8 cellular contexts compared by ENCODE assay signal in the genomic region with DNA sequence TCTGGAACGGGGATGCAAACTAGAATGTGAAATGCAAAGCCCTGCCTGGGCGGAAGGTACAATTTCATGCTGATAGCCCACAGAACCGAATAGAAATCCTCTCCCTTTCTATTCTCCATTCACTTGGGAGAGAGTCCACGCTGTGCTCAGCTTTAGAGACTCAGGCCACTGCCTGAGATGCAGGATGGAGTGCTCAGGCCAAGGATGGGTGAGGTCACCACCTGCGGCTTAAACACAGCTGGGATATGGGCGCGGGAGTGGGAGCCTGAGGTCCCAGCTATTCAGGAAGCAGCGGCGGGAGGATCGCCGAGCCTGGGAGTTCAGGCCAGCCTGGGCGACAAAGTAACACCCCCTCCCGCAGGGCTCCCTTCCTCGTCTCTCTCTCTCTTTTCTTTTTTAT. TPM values are rescaled to one million over a fixed set of nuclear protein-coding genes. Genes with fewer than 3 reads are reported as not detected.
DNase-seq lines count a peak whose midpoint lies in the region; ATAC-seq and TF ChIP-seq lines count a peak whose summit lies in the region.

No MANE protein-coding gene starts in this region.

- H3K9me3 Mint-ChIP-seq in activated CD8-positive, alpha-beta T cell treated with anti-CD3 and anti-CD28 coated beads, Interleukin-2, amount 10 ng/mL, durations not matched to agents 7 days and 5 days (ENCODE audit: insufficient read depth): peaks cover 27% of the 10 kb centered on the region

- no peak overlapping the region for H3K23ac ChIP-seq in trophoblast cell (ENCODE audit: low read length)

- no peak for TF ChIP-seq CTCF in heart left ventricle (IDR thresholded peaks at IDR 0.05)

- CTCF ChIA-PET in activated CD8-positive, alpha-beta T cell treated with anti-CD3 and anti-CD28 coated beads, Interleukin-2, amount 10 ng/mL, durations not matched to agents 7 days and 5 days (lab: Charles Lee): no interaction called here

- no peak overlapping the region for H2BK12ac ChIP-seq in trophoblast cell (ENCODE audit: low read length)

- peak overlapping the region in 11 of 12 donors; percentile 65 to 97 (median 75) for H3K4me3 ChIP-seq in heart left ventricle
- peak overlapping the region; percentile 27 for H3K4me3 ChIP-seq in trophoblast cell (ENCODE audit: low read depth, low read length)

- H3K4me3 Mint-ChIP-seq in activated CD8-positive, alpha-beta T cell treated with anti-CD3 and anti-CD28 coated beads, Interleukin-2, amount 10 ng/mL, durations not matched to agents 7 days and 5 days: peak overlapping the region; percentile 85

- POLR2A ChIA-PET in activated CD8-positive, alpha-beta T cell treated with anti-CD3 and anti-CD28 coated beads, Interleukin-2, amount 10 ng/mL, durations not matched to agents 7 days and 5 days (lab: Charles Lee): interaction anchor here (1.2 to 1.3 kb wide), 2 partner anchors 16 to 29 kb away, joined by 3 to 7 read pairs; no protein-coding TSS in a partner anchor

- peak overlapping the region; percentile 1 for H3K14ac ChIP-seq in trophoblast cell (ENCODE audit: low read length)

- H3K27me3 Mint-ChIP-seq in activated CD8-positive, alpha-beta T cell treated with anti-CD3 and anti-CD28 coated beads, Interleukin-2, amount 10 ng/mL, durations not matched to agents 7 days and 5 days (ENCODE audit: low read depth): no peaks in the 10 kb centered on the region

- H3K27me3 ChIP-seq in heart left ventricle (no peaks in the 10 kb centered on the region), trophoblast cell (ENCODE audit: insufficient read depth, low read length) (no peaks in the 10 kb centered on the region)

- H2BK5ac ChIP-seq in trophoblast cell (ENCODE audit: low read depth, low read length, poor library complexity): no peak overlapping the region

- H2BK120ac ChIP-seq in trophoblast cell (ENCODE audit: insufficient read depth, low read length, poor library complexity): no peak overlapping the region

- H3K9me3 ChIP-seq in heart left ventricle (no peaks in the 10 kb centered on the region), trophoblast cell (ENCODE audit: insufficient read depth, low read depth, low read length) (no peaks in the 10 kb centered on the region)

- no peak overlapping the region for H4K91ac ChIP-seq in trophoblast cell (ENCODE audit: low read depth, low read length)

- DNase-seq in NOMO-1 treated with DMSO at 0.1 percent for 48 hours (lab: John Stamatoyannopoulos, UW; ENCODE audit: unreplicated experiment) (peak; percentile 28), NOMO-1 treated with dmso at 0.1 percent for 144 hours (lab: John Stamatoyannopoulos, UW; ENCODE audit: unreplicated experiment) (no peak), heart left ventricle (peak in 4 of 5 donors; percentile 17 to 58 (median 36)), trophoblast cell (peak; percentile 54 to 77), SIG-M5 treated with dmso at 0.1 percent for 504 hours (lab: John Stamatoyannopoulos, UW; ENCODE audit: unreplicated experiment) (no peak), NCI-H128 (lab: John Stamatoyannopoulos, UW; ENCODE audit: unreplicated experiment) (no peak)
- DNase-seq in activated CD8-positive, alpha-beta T cell treated with anti-CD3 and anti-CD28 coated beads, Interleukin-2, amount 10 ng/mL, durations not matched to agents 7 days and 5 days: no peak

- no peak overlapping the region for H4K8ac ChIP-seq in trophoblast cell (ENCODE audit: low read depth, low read length)

- peak; percentile 19 for ATAC-seq in HG03095 (IDR thresholded peaks at IDR 0.05; ENCODE audit: unreplicated experiment)
- peak; percentile 28 for ATAC-seq in activated CD8-positive, alpha-beta T cell treated with anti-CD3 and anti-CD28 coated beads, Interleukin-2, amount 10 ng/mL, durations not matched to agents 7 days and 5 days
- ATAC-seq in heart left ventricle: peak; percentile 22 to 63 (median 45)

- H3K36me3 Mint-ChIP-seq in activated CD8-positive, alpha-beta T cell treated with anti-CD3 and anti-CD28 coated beads, Interleukin-2, amount 10 ng/mL, durations not matched to agents 7 days and 5 days (ENCODE audit: low read depth): peaks cover 46% of the 10 kb centered on the region

- H3K4me1 Mint-ChIP-seq in activated CD8-positive, alpha-beta T cell treated with anti-CD3 and anti-CD28 coated beads, Interleukin-2, amount 10 ng/mL, durations not matched to agents 7 days and 5 days (ENCODE audit: low read depth): peaks cover 17% of the 10 kb centered on the region

- peaks cover 6% of the 10 kb centered on the region for H3K79me2 ChIP-seq in trophoblast cell (ENCODE audit: control insufficient read depth, insufficient read depth, low read length, poor library complexity)

- peak overlapping the region; percentile 62 for H3K4me2 ChIP-seq in trophoblast cell (ENCODE audit: low read length)

- no peak overlapping the region for H3K9ac ChIP-seq in trophoblast cell (ENCODE audit: low read length)

- no peak overlapping the region for H3K18ac ChIP-seq in trophoblast cell (ENCODE audit: low read length)

- H3K4ac ChIP-seq in trophoblast cell (ENCODE audit: low read depth, low read length): no peak overlapping the region

- no peak for TF ChIP-seq POLR2A in heart left ventricle (IDR thresholded peaks at IDR 0.05)

- H4K12ac ChIP-seq in trophoblast cell (ENCODE audit: low read depth, low read length): no peak overlapping the region

- peaks cover 8% of the 10 kb centered on the region for H3K79me1 ChIP-seq in trophoblast cell (ENCODE audit: low read length)

- 5 to 14% (median 8%) methylated on average over 13 to 14 of the region's 14 CpGs for WGBS in heart left ventricle, 4 donors
- WGBS in trophoblast cell (ENCODE audit: extremely low coverage, insufficient coverage, insufficient read length): no CpG with 5 or more reads among the region's 14 CpGs

- H3K27ac ChIP-seq in heart left ventricle (peak overlapping the region in 11 of 12 donors; percentile 2 to 92 (median 82)), trophoblast cell (ENCODE audit: low read depth, low read length) (peak overlapping the region; percentile 46)

- intact Hi-C loops in heart left ventricle (cut with DNase I): loop anchor here in 5 of 10 donors (1.0 to 5.0 kb wide), 5 partner anchors 36 to 99 kb away; partner anchors contain the start of gene ZNF611 (in 2 of the 5)

- peaks cover 0 to 13% (median 4%) of the 10 kb centered on the region in 9 donors for H3K36me3 ChIP-seq in heart left ventricle
- H3K36me3 ChIP-seq in trophoblast cell (ENCODE audit: control insufficient read depth in 1 of 2, insufficient read depth in 2 of 2, low read length in 2 of 2): peaks cover 9 to 14% of the 10 kb centered on the region in 2 experiments

- peaks cover 0 to 22% (median 11%) of the 10 kb centered on the region in 12 donors for H3K4me1 ChIP-seq in heart left ventricle
- peaks cover 3 to 7% of the 10 kb centered on the region in 2 experiments for H3K4me1 ChIP-seq in trophoblast cell (ENCODE audit: control insufficient read depth in 1 of 2, insufficient read depth in 2 of 2, low read length in 2 of 2)

- no peak overlapping the region for H3K27ac Mint-ChIP-seq in activated CD8-positive, alpha-beta T cell treated with anti-CD3 and anti-CD28 coated beads, Interleukin-2, amount 10 ng/mL, durations not matched to agents 7 days and 5 days

- no peak overlapping the region for H2AFZ ChIP-seq in trophoblast cell (ENCODE audit: insufficient read depth, low read length, poor library complexity)

- H2AK5ac ChIP-seq in trophoblast cell (ENCODE audit: low read length): no peak overlapping the region

RNA-seq across cellular contexts. Expression of gene ZNF83, which starts 0.4 kb away (rescaled TPM):
- 10 to 100 TPM; 51.5 to 53.5 TPM for total RNA-seq in activated CD8-positive, alpha-beta T cell treated with anti-CD3 and anti-CD28 coated beads, Interleukin-2, amount 10 ng/mL, durations not matched to agents 7 days and 5 days
- total RNA-seq in heart left ventricle: 10 to 100 TPM in 8 of 9 donors, 1 to 10 TPM in 1; 9.5 to 23.4 (median 18.4) TPM
- 10 to 100 TPM; 13.2 to 25.7 TPM for polyA plus RNA-seq in heart left ventricle
- polyA plus RNA-seq in trophoblast cell (2013): 78.7 and 80.9 TPM in 2 replicates

Comparison
In these comparisons a context has a peak if more than half of its experiments do, and no peak if none do; other contexts are left out.
1. DNase-seq: peak in NOMO-1 treated with DMSO at 0.1 percent for 48 hours (single experiment), heart left ventricle (4 of 5) and trophoblast cell (2 of 2); none in NOMO-1 treated with dmso at 0.1 percent for 144 hours (single experiment), activated CD8-positive, alpha-beta T cell treated with anti-CD3 and anti-CD28 coated beads, Interleukin-2, amount 10 ng/mL, durations not matched to agents 7 days and 5 days (single experiment), SIG-M5 treated with dmso at 0.1 percent for 504 hours (single experiment) and NCI-H128 (single experiment).
2. Peak in every context shown above with its lines, with median percentiles within 50 percentile points of each other: ATAC-seq.